Comparison of ENCODE assay signal across 8 cellular contexts in the genomic region with DNA sequence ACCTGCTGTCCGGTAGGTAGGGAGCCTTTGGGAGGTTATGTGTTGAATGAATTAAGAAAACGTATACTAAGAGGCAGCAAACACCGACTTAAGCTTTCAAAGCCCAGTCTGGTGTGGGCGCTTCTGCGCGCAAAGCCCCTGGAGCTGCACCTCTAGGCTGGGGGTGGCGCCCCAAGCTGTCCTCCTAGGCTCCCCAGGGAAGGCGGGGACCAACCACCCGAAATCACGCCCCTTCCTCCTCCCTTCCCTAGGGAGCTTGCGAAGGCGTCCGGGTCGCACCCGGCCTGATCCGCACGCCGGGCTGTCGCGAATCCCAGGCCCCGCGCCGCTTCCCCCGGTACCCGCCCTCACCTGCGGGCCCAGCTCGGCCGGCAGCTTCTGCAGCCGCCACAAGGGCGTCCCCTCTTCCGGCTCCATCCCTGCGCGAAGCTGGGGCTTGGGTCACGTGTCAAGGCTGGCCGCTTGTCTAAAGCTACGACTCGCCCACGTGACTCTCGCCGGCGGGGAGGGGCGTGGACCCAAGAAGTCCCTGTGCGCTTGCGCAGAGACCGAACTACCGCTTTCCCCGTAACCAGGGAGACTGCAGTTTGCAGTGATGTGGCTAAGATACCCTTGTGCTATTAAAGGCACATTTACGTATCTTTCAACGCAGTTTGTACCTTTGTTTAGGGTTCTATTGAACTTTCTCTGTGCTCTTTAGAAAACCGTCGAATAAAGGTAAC. TPM values are rescaled to one million over a fixed set of nuclear protein-coding genes. Genes with fewer than 3 reads are reported as not detected.
A peak's percentile ranks its signal among the peaks of the same experiment; 100 is the strongest.
DNase-seq lines count a peak whose midpoint lies in the region; ATAC-seq and TF ChIP-seq lines count a peak whose summit lies in the region.

A gene (minus strand): TSS at position 468 of the 722 bp plus-strand sequence. CDS start 51 bp downstream, at position 417.

- 0 to 2% methylated on average over 9 to 15 of the region's 51 CpGs for WGBS in gastroesophageal sphincter (ENCODE audit: low coverage in 1 of 2), 2 donors

- POLR2A ChIA-PET in GM10248 (lab: Yijun Ruan, JAX), result interaction anchor here (1.2 to 1.3 kb wide), 2 partner anchors 22 to 451 kb away, joined by 3 to 10 read pairs; a partner anchor contains a TSS

- peaks cover 27% of the 10 kb centered on the region for H3K4me1 Mint-ChIP-seq in activated naive CD4-positive, alpha-beta T cell treated with anti-CD3 and anti-CD28 coated beads, Interleukin-2, amount 10 ng/mL, durations not matched to agents 7 days and 5 days

- H3K9me3 ChIP-seq in SK-N-MC (ENCODE audit: low read depth, low read length) (no peaks in the 10 kb centered on the region), gastroesophageal sphincter (no peaks in the 10 kb centered on the region), neutrophil (no peaks in the 10 kb centered on the region)

- no peaks in the 10 kb centered on the region for H3K9me3 Mint-ChIP-seq in activated naive CD4-positive, alpha-beta T cell treated with anti-CD3 and anti-CD28 coated beads, Interleukin-2, amount 10 ng/mL, durations not matched to agents 7 days and 5 days

- H3K36me3 ChIP-seq in SK-N-MC (ENCODE audit: insufficient read depth, low read length), result peaks cover 15% of the 10 kb centered on the region
- H3K36me3 ChIP-seq in gastroesophageal sphincter, result peaks cover 0 to 12% of the 10 kb centered on the region in 2 donors
- no peaks in the 10 kb centered on the region for H3K36me3 ChIP-seq in neutrophil

- TF ChIP-seq POLR2A in NB4 (IDR thresholded peaks at IDR 0.05; ENCODE audit: extremely low read depth, insufficient read length) (peak; percentile 66), gastroesophageal sphincter (IDR thresholded peaks at IDR 0.05) (peak; percentile 55 to 58)

- no peak for TF ChIP-seq EP300 in gastroesophageal sphincter (IDR thresholded peaks at IDR 0.05)

- peak within 1 kb of the TSS; percentile 82 for H3K4me3 Mint-ChIP-seq in activated naive CD4-positive, alpha-beta T cell treated with anti-CD3 and anti-CD28 coated beads, Interleukin-2, amount 10 ng/mL, durations not matched to agents 7 days and 5 days

- peak within 1 kb of the TSS; percentile 81 for H3K27ac Mint-ChIP-seq in activated naive CD4-positive, alpha-beta T cell treated with anti-CD3 and anti-CD28 coated beads, Interleukin-2, amount 10 ng/mL, durations not matched to agents 7 days and 5 days

- ATAC-seq in HG02571 (IDR thresholded peaks at IDR 0.05; ENCODE audit: unreplicated experiment) (peak; percentile 93), gastroesophageal sphincter (peak; percentile 99)

- H3K4me3 ChIP-seq in NB4 (ENCODE audit: low read depth, low read length) (peak within 1 kb of the TSS; percentile 78), SK-N-MC (peak within 1 kb of the TSS; percentile 93), gastroesophageal sphincter (peak within 1 kb of the TSS; percentile 64 to 86), neutrophil (ENCODE audit: low read depth in 1 of 2, low read length in 1 of 2) (peak within 1 kb of the TSS; percentile 89 to 97)

- H3K4me1 ChIP-seq in gastroesophageal sphincter (peaks cover 0 to 13% (median 0%) of the 10 kb centered on the region in 3 donors), neutrophil (ENCODE audit: control insufficient read depth in 1 of 2, insufficient read depth in 1 of 2, low read depth in 1 of 2, low read length in 1 of 2) (peaks cover 29 to 31% of the 10 kb centered on the region in 2 experiments)

- H3K27me3 ChIP-seq in gastroesophageal sphincter, result no peaks in the 10 kb centered on the region
- no peaks in the 10 kb centered on the region for H3K27me3 ChIP-seq in neutrophil

- H3K27me3 Mint-ChIP-seq in activated naive CD4-positive, alpha-beta T cell treated with anti-CD3 and anti-CD28 coated beads, Interleukin-2, amount 10 ng/mL, durations not matched to agents 7 days and 5 days, result no peaks in the 10 kb centered on the region

- peaks cover 6% of the 10 kb centered on the region for H3K36me3 Mint-ChIP-seq in activated naive CD4-positive, alpha-beta T cell treated with anti-CD3 and anti-CD28 coated beads, Interleukin-2, amount 10 ng/mL, durations not matched to agents 7 days and 5 days

- peak; percentile 95 for DNase-seq in GM10248 (ENCODE audit: extremely low spot score)
- peak; percentile 96 for DNase-seq in NB4 (ENCODE audit: low read depth)
- peak; percentile 78 for DNase-seq in SK-N-MC (ENCODE audit: low read depth, low spot score)
- peak; percentile 98 for DNase-seq in activated naive CD4-positive, alpha-beta T cell treated with anti-CD3 and anti-CD28 coated beads, Interleukin-2, amount 10 ng/mL, durations not matched to agents 7 days and 5 days
- peak; percentile 74 to 98 (median 93) for DNase-seq in substantia nigra (lab: John Stamatoyannopoulos, UW)

- H3K27ac ChIP-seq in SK-N-MC (no peak within 1 kb of the TSS), gastroesophageal sphincter (peak within 1 kb of the TSS; percentile 21 to 90 (median 89)), neutrophil (peak within 1 kb of the TSS; percentile 89), substantia nigra (ENCODE audit: low read depth, low read length, poor library complexity, severe bottlenecking) (peak within 1 kb of the TSS; percentile 82)

- H3K9ac ChIP-seq in SK-N-MC (ENCODE audit: insufficient read length), result peak within 1 kb of the TSS; percentile 77

- CTCF ChIA-PET in GM10248 (lab: Yijun Ruan, JAX), result interaction anchor here (0.8 to 2.6 kb wide), 17 partner anchors 9 to 104 kb away, joined by 3 to 15 read pairs (median 4); a partner anchor contains a TSS
- CTCF ChIA-PET in activated naive CD4-positive, alpha-beta T cell treated with anti-CD3 and anti-CD28 coated beads, Interleukin-2, amount 10 ng/mL, durations not matched to agents 7 days and 5 days (lab: Charles Lee), result interaction anchor here (0.6 to 1.5 kb wide), 6 partner anchors 20 to 104 kb away, joined by 3 to 5 read pairs (median 4); a partner anchor contains a TSS

- TF ChIP-seq CTCF in GM10248 (IDR thresholded peaks at IDR 0.05; ENCODE audit: control extremely low read depth, extremely low read depth, low read depth, missing control alignments) (peak; percentile 33), NB4 (IDR thresholded peaks at IDR 0.05; ENCODE audit: low read depth, low read length) (no peak), gastroesophageal sphincter (IDR thresholded peaks at IDR 0.05) (peak in 3 of 4 experiments; percentile 62 to 71 (median 65)), neutrophil (IDR thresholded peaks at IDR 0.05) (peak; percentile 73)

RNA-seq across cellular contexts. Expression of the gene that starts here (rescaled TPM):
- total RNA-seq in gastroesophageal sphincter, result 10 to 100 TPM; 11.6 to 25.2 (median 17.2) TPM
